Comparison of ENCODE assay signal across 25 cellular contexts in genomic region chr5:158022844-158023243, GRCh38.
"Had no signal": no experiment of that assay in that cellular context is flagged by ENCODE, and none has a peak within 500 bp of the region (broad histone marks: within the 10 kb centered on the region; RNA-seq: fewer than 3 reads in every experiment).

No MANE protein-coding gene starts in this region.

- H3K4me3 Mint-ChIP-seq: activated CD4-positive, alpha-beta T cell treated with anti-CD3 and anti-CD28 coated beads, Interleukin-2, amount 10 ng/mL, durations not matched to agents 7 days and 5 days; activated CD8-positive, alpha-beta memory T cell treated with anti-CD3 and anti-CD28 coated beads, Interleukin-2, amount 10 ng/mL, durations not matched to agents 7 days and 5 days; activated CD8-positive, alpha-beta T cell treated with anti-CD3 and anti-CD28 coated beads for 36 hours; activated naive CD4-positive, alpha-beta T cell treated with anti-CD3 and anti-CD28 coated beads, Interleukin-2, amount 50 U/mL, for 24 hours; brain; dendritic cell treated with granulocyte-macrophage colony-stimulating factor and Interleukin-4, amounts not matched to agents 40 ng/mL and 50 ng/mL, for 4 days; neural progenitor cell; stimulated activated memory B cell treated with anti-CD40 and anti-IgM and Interleukin-4, amounts not matched to agents 10 μg/mL and 1 μg/mL and 100 μg/mL, for 72 hours; T-helper 17 cell had no signal

- H3K9me3 Mint-ChIP-seq: activated CD4-positive, alpha-beta T cell treated with anti-CD3 and anti-CD28 coated beads, Interleukin-2, amount 10 ng/mL, durations not matched to agents 7 days and 5 days; activated CD8-positive, alpha-beta T cell treated with anti-CD3 and anti-CD28 coated beads for 36 hours; activated naive CD4-positive, alpha-beta T cell treated with anti-CD3 and anti-CD28 coated beads, Interleukin-2, amount 50 U/mL, for 24 hours; dendritic cell treated with granulocyte-macrophage colony-stimulating factor and Interleukin-4, amounts not matched to agents 40 ng/mL and 50 ng/mL, for 4 days; stimulated activated memory B cell treated with anti-CD40 and anti-IgM and Interleukin-4, amounts not matched to agents 10 μg/mL and 1 μg/mL and 100 μg/mL, for 72 hours had no signal

- H3K27me3 Mint-ChIP-seq: progenitor cell of endocrine pancreas had no signal

- H3K27ac ChIP-seq: hepatocyte, neural progenitor cell, sigmoid colon, stomach, suprapubic skin, tibial nerve, WERI-Rb-1 had no signal

- ATAC-seq: activated CD8-positive, alpha-beta memory T cell treated with anti-CD3 and anti-CD28 coated beads, Interleukin-2, amount 10 ng/mL, durations not matched to agents 7 days and 5 days; activated CD8-positive, alpha-beta T cell treated with anti-CD3 and anti-CD28 coated beads for 36 hours; stimulated activated memory B cell treated with anti-CD40 and anti-IgM and Interleukin-4, amounts not matched to agents 10 μg/mL and 1 μg/mL and 100 μg/mL, for 72 hours; T-helper 17 cell had no signal

- H3K27ac Mint-ChIP-seq: activated CD4-positive, alpha-beta T cell treated with anti-CD3 and anti-CD28 coated beads, Interleukin-2, amount 10 ng/mL, durations not matched to agents 7 days and 5 days; activated CD8-positive, alpha-beta memory T cell treated with anti-CD3 and anti-CD28 coated beads, Interleukin-2, amount 10 ng/mL, durations not matched to agents 7 days and 5 days; activated CD8-positive, alpha-beta T cell treated with anti-CD3 and anti-CD28 coated beads for 36 hours; activated naive CD4-positive, alpha-beta T cell treated with anti-CD3 and anti-CD28 coated beads, Interleukin-2, amount 50 U/mL, for 24 hours; brain; dendritic cell treated with granulocyte-macrophage colony-stimulating factor and Interleukin-4, amounts not matched to agents 40 ng/mL and 50 ng/mL, for 4 days; progenitor cell of endocrine pancreas; stimulated activated memory B cell treated with anti-CD40 and anti-IgM and Interleukin-4, amounts not matched to agents 10 μg/mL and 1 μg/mL and 100 μg/mL, for 72 hours; T-helper 17 cell had no signal

- DNase-seq: activated CD4-positive, alpha-beta T cell treated with anti-CD3 and anti-CD28 coated beads, Interleukin-2, amount 10 ng/mL, durations not matched to agents 7 days and 5 days; activated CD4-positive, CD25-positive, alpha-beta regulatory T cell treated with anti-CD3 and anti-CD28 coated beads, Interleukin-2, amount 50 U/mL, for 72 hours; activated CD8-positive, alpha-beta memory T cell treated with anti-CD3 and anti-CD28 coated beads, Interleukin-2, amount 10 ng/mL, durations not matched to agents 7 days and 5 days; activated CD8-positive, alpha-beta T cell treated with anti-CD3 and anti-CD28 coated beads for 36 hours; activated gamma-delta T cell treated with Interleukin-2 at 50 U/mL for 16 hours; activated T-cell treated with anti-CD3 and anti-CD28 coated beads for 4 hours; aorta; effector CD4-positive, alpha-beta T cell; glutamatergic neuron; naive B cell; retina; sigmoid colon; stimulated activated CD4-positive, alpha-beta T cell treated with anti-CD3 and anti-CD28 coated beads, Interleukin-15, amount 100 ng/mL, for 24 hours; stomach; T-helper 17 cell; WERI-Rb-1 had no signal

- H3K4me1 Mint-ChIP-seq: activated CD4-positive, alpha-beta T cell treated with anti-CD3 and anti-CD28 coated beads, Interleukin-2, amount 10 ng/mL, durations not matched to agents 7 days and 5 days; activated CD8-positive, alpha-beta memory T cell treated with anti-CD3 and anti-CD28 coated beads, Interleukin-2, amount 10 ng/mL, durations not matched to agents 7 days and 5 days; activated naive CD4-positive, alpha-beta T cell treated with anti-CD3 and anti-CD28 coated beads, Interleukin-2, amount 50 U/mL, for 24 hours; naive B cell; stimulated activated memory B cell treated with anti-CD40 and anti-IgM and Interleukin-4, amounts not matched to agents 10 μg/mL and 1 μg/mL and 100 μg/mL, for 72 hours; T-helper 17 cell had no signal

- H3K36me3 Mint-ChIP-seq: activated CD8-positive, alpha-beta memory T cell treated with anti-CD3 and anti-CD28 coated beads, Interleukin-2, amount 10 ng/mL, durations not matched to agents 7 days and 5 days; activated naive CD4-positive, alpha-beta T cell treated with anti-CD3 and anti-CD28 coated beads, Interleukin-2, amount 50 U/mL, for 24 hours; brain; naive B cell; neural progenitor cell; stimulated activated memory B cell treated with anti-CD40 and anti-IgM and Interleukin-4, amounts not matched to agents 10 μg/mL and 1 μg/mL and 100 μg/mL, for 72 hours had no signal

- H3K4me1 ChIP-seq: sigmoid colon, stomach had no signal

- H3K27me3 ChIP-seq: hepatocyte, neural progenitor cell, sigmoid colon, suprapubic skin, tibial nerve had no signal
